Comparison of ENCODE assay signal across 14 cellular contexts in genomic region chr12:6696690-6697583, GRCh38. TPM values are rescaled to one million over a fixed set of nuclear protein-coding genes. Genes with fewer than 3 reads are reported as not detected.
A peak's percentile ranks its signal among the peaks of the same experiment; 100 is the strongest.
DNase-seq lines count a peak whose midpoint lies in the region; ATAC-seq and TF ChIP-seq lines count a peak whose summit lies in the region.
"Had no signal": no experiment of that assay in that cellular context is flagged by ENCODE, and none has a peak within 500 bp of the region (broad histone marks: within the 10 kb centered on the region; RNA-seq: fewer than 3 reads in every experiment).

No MANE protein-coding gene starts in this region.

- WGBS in spleen, 5 donors: 77 to 80% (median 79%) methylated on average over 13 to 17 of the region's 17 CpGs

- H3K27me3 ChIP-seq in spleen (replicated peaks in 1 of 7): peaks cover 0 to 50% (median 40%) of the 10 kb centered on the region in 7 donors

- no peak overlapping the region for H3K4me3 ChIP-seq in spleen
- H3K4me3 ChIP-seq: colonic mucosa, hepatocyte, left lung had no signal

- intact Hi-C loops in dendritic cell treated with granulocyte-macrophage colony-stimulating factor and Interleukin-4, amounts not matched to agents 40 ng/mL and 50 ng/mL, for 4 days (cut with micrococcal nuclease): no loop called here
- intact Hi-C loops in spleen (cut with DNase I; ENCODE audit: low total_unique reads): no loop called here

- no peaks in the 10 kb centered on the region for H3K36me3 ChIP-seq in spleen
- H3K36me3 ChIP-seq: colonic mucosa, left lung had no signal

- peak overlapping the region; percentile 20 for H3K27ac Mint-ChIP-seq in dendritic cell treated with granulocyte-macrophage colony-stimulating factor and Interleukin-4, amounts not matched to agents 40 ng/mL and 50 ng/mL, for 4 days
- H3K27ac Mint-ChIP-seq in HFFc6: no peak overlapping the region
- H3K27ac Mint-ChIP-seq: T-helper 1 cell treated with Interleukin-12 subunit alpha and Interleukin-12 subunit beta and Interleukin-4 antibody, amounts not matched to agents 30 μg/mL and 1 μg/mL, for 36 hours had no signal

- no peaks in the 10 kb centered on the region for H3K36me3 Mint-ChIP-seq in dendritic cell treated with granulocyte-macrophage colony-stimulating factor and Interleukin-4, amounts not matched to agents 40 ng/mL and 50 ng/mL, for 4 days (ENCODE audit: low read depth)
- no peaks in the 10 kb centered on the region for H3K36me3 Mint-ChIP-seq in HFFc6 (ENCODE audit: low read depth)

- H3K4me1 ChIP-seq in spleen: peaks cover 7 to 60% (median 45%) of the 10 kb centered on the region in 6 donors

- no peak overlapping the region for H3K4me3 Mint-ChIP-seq in dendritic cell treated with granulocyte-macrophage colony-stimulating factor and Interleukin-4, amounts not matched to agents 40 ng/mL and 50 ng/mL, for 4 days
- H3K4me3 Mint-ChIP-seq in HFFc6: no peak overlapping the region
- H3K4me3 Mint-ChIP-seq: T-helper 1 cell treated with Interleukin-12 subunit alpha and Interleukin-12 subunit beta and Interleukin-4 antibody, amounts not matched to agents 30 μg/mL and 1 μg/mL, for 36 hours had no signal

- no peaks in the 10 kb centered on the region for H3K9me3 Mint-ChIP-seq in dendritic cell treated with granulocyte-macrophage colony-stimulating factor and Interleukin-4, amounts not matched to agents 40 ng/mL and 50 ng/mL, for 4 days
- H3K9me3 Mint-ChIP-seq in HFFc6: no peaks in the 10 kb centered on the region
- H3K9me3 Mint-ChIP-seq: naive thymus-derived CD8-positive, alpha-beta T cell; T-helper 1 cell treated with Interleukin-12 subunit alpha and Interleukin-12 subunit beta and Interleukin-4 antibody, amounts not matched to agents 30 μg/mL and 1 μg/mL, for 36 hours had no signal

- ATAC-seq in GM18511 (IDR thresholded peaks at IDR 0.05; ENCODE audit: unreplicated experiment) (peak; percentile 51), HG02852 (IDR thresholded peaks at IDR 0.05; ENCODE audit: unreplicated experiment) (no peak)
- ATAC-seq: naive thymus-derived CD8-positive, alpha-beta T cell had no signal

- DNase-seq in NAMALWA (ENCODE audit: low spot score) (peak; percentile 97), spleen (peak; percentile 76), NCI-H226 (no peak), HFFc6 (no peak)
- DNase-seq: activated T-cell treated with anti-CD3 and anti-CD28 coated beads, Interleukin-2, amount 50 U/mL, for 1 hour; left lung; naive thymus-derived CD8-positive, alpha-beta T cell; stimulated activated CD4-positive, alpha-beta T cell treated with anti-CD3 and anti-CD28 coated beads, Interleukin-4, amount 100 ng/mL, for 24 hours had no signal

- no peaks in the 10 kb centered on the region for H3K9me3 ChIP-seq in spleen
- H3K9me3 ChIP-seq: colonic mucosa, left lung had no signal

- H3K27me3 Mint-ChIP-seq in dendritic cell treated with granulocyte-macrophage colony-stimulating factor and Interleukin-4, amounts not matched to agents 40 ng/mL and 50 ng/mL, for 4 days: peaks cover 74% of the 10 kb centered on the region
- H3K27me3 Mint-ChIP-seq in HFFc6 (ENCODE audit: insufficient read depth): peaks cover 22% of the 10 kb centered on the region

- TF ChIP-seq CTCF in spleen (IDR thresholded peaks at IDR 0.05 in 8 of 11, conservative IDR thresholded peaks at IDR 0.05 in 3 of 11) (no peak), HFFc6 (IDR thresholded peaks at IDR 0.05) (no peak)

- TF ChIP-seq POLR2A in spleen (IDR thresholded peaks at IDR 0.05): no peak

- peaks cover 45% of the 10 kb centered on the region for H3K4me1 Mint-ChIP-seq in dendritic cell treated with granulocyte-macrophage colony-stimulating factor and Interleukin-4, amounts not matched to agents 40 ng/mL and 50 ng/mL, for 4 days (ENCODE audit: low read depth)
- H3K4me1 Mint-ChIP-seq in HFFc6 (ENCODE audit: low read depth): peaks cover 36% of the 10 kb centered on the region

- H3K27ac ChIP-seq in spleen: peak overlapping the region in 4 of 8 donors; percentile 3 to 32 (median 22)
- H3K27ac ChIP-seq: colonic mucosa, hepatocyte, left lung had no signal

RNA-seq across cellular contexts. Expression of gene PIANP, which starts 3.7 kb away (rescaled TPM):
- total RNA-seq in spleen: under 1 TPM in 2 of 7 donors, not detected in 5; 0.28 to 0.30 TPM
- under 1 TPM; 0.10 to 0.24 (median 0.15) TPM for polyA plus RNA-seq in spleen
- 1 to 10 TPM; 2.6 to 4.6 (median 3.8) TPM for total RNA-seq in HFFc6 (2021; fragmentation: NEBNext Ultra II Directional; extraction: Animal tissue kit (Norgen Biotek cat#: 25700))

RNA-seq across cellular contexts. Expression of gene ZNF384, which starts 7.8 kb away (rescaled TPM):
- 10 to 100 TPM; 48.8 to 79.8 (median 59.0) TPM for total RNA-seq in spleen
- polyA plus RNA-seq in spleen: 10 to 100 TPM; 18.9 to 35.9 (median 28.7) TPM
- 10 to 100 TPM; 32.8 to 43.9 (median 41.1) TPM for total RNA-seq in HFFc6 (2021; fragmentation: NEBNext Ultra II Directional; extraction: Animal tissue kit (Norgen Biotek cat#: 25700))

RNA-seq across cellular contexts. Expression of gene COPS7A, which starts 26.9 kb away (rescaled TPM):
- 10 to 100 TPM; 40.5 to 61.9 (median 49.9) TPM for total RNA-seq in spleen
- 10 to 100 TPM; 29.6 to 50.6 (median 33.7) TPM for polyA plus RNA-seq in spleen
- 100 to 1,000 TPM; 103 to 122 (median 108) TPM for total RNA-seq in HFFc6 (2021; fragmentation: NEBNext Ultra II Directional; extraction: Animal tissue kit (Norgen Biotek cat#: 25700))

RNA-seq across cellular contexts. Expression of gene ING4, which starts 34.0 kb away (rescaled TPM):
- total RNA-seq in spleen: 10 to 100 TPM; 34.5 to 68.8 (median 49.9) TPM
- 10 to 100 TPM; 33.0 to 56.7 (median 50.3) TPM for polyA plus RNA-seq in spleen
- 10 to 100 TPM; 19.7 to 26.8 (median 21.7) TPM for total RNA-seq in HFFc6 (2021; fragmentation: NEBNext Ultra II Directional; extraction: Animal tissue kit (Norgen Biotek cat#: 25700))

RNA-seq across cellular contexts. Expression of gene ACRBP, which starts 49.7 kb away (rescaled TPM):
- 10 to 100 TPM; 13.2 to 41.7 (median 18.1) TPM for total RNA-seq in spleen
- polyA plus RNA-seq in spleen: 1 to 10 TPM; 7.2 to 8.8 (median 7.3) TPM
- not detected for total RNA-seq in HFFc6 (2021; fragmentation: NEBNext Ultra II Directional; extraction: Animal tissue kit (Norgen Biotek cat#: 25700))

Comparison
In these comparisons a context has a peak if more than half of its experiments do, and no peak if none do; other contexts are left out.
1. DNase-seq: peak in NAMALWA (single experiment) and spleen (single experiment); none in NCI-H226 (single experiment) and HFFc6 (single experiment).